19 cellular contexts compared by ENCODE assay signal in the genomic region with DNA sequence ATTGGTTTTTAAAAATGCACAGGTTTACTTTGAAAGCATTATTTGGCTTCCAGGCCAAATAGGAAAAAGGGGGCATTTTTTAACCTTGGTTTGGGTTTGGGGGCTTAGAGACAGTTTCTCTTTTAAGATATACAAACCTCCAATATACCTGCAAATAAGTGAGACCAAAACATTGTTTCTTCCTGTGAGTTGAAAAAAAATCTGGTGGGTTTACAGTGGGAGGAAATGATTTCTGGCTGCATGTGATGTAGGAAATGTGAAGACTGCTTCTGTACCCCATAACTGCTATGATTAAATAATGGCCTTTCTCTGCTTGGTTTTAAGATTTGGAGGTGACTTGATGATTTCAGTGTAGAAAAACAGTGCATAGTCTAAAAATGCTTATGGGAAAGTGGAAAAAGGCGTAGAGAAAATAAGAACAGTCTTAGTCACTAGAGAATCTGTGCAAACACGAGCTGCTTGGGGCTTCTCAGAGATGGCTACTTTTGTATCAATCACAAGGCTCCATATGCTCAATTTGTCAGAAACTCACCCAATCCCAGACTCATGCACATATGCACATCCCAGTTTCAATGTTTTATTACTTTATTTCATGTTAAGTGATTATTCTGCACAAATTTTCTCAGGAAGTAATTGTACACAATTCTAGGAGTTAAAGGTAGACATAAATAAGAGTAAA. TPM values are rescaled to one million over a fixed set of nuclear protein-coding genes. Genes with fewer than 3 reads are reported as not detected.
DNase-seq lines count a peak whose midpoint lies in the region; ATAC-seq and TF ChIP-seq lines count a peak whose summit lies in the region.
"Had no signal": no experiment of that assay in that cellular context is flagged by ENCODE, and none has a peak within 500 bp of the region (broad histone marks: within the 10 kb centered on the region; RNA-seq: fewer than 3 reads in every experiment).

No MANE protein-coding gene starts in this region.

- H3K9me3 Mint-ChIP-seq in activated T-cell treated with anti-CD3 and anti-CD28 coated beads, Interleukin-2, amount 50 U/mL, for 72 hours, result peaks cover 6 to 7% of the 10 kb centered on the region in 2 donors
- H3K9me3 Mint-ChIP-seq in activated T-cell treated with anti-CD3 and anti-CD28 coated beads, Interleukin-2, amount 50 U/mL, for 4 hours, result peaks cover 7% of the 10 kb centered on the region
- peaks cover 12% of the 10 kb centered on the region for H3K9me3 Mint-ChIP-seq in activated naive CD8-positive, alpha-beta T cell treated with anti-CD3 and anti-CD28 coated beads, Interleukin-2, amount 50 U/mL, for 24 hours
- H3K9me3 Mint-ChIP-seq in WTC11, result peaks cover 28% of the 10 kb centered on the region

- TF ChIP-seq CTCF in Loucy (conservative IDR thresholded peaks at IDR 0.05; ENCODE audit: low read length) (no peak), WTC11 (IDR thresholded peaks at IDR 0.05) (no peak)

- H4K20me1 ChIP-seq in Loucy (ENCODE audit: insufficient read depth, low read length, poor library complexity, severe bottlenecking), result no peaks in the 10 kb centered on the region

- H3K27me3 ChIP-seq in Loucy (ENCODE audit: insufficient read depth, low read length, poor library complexity, severe bottlenecking), result no peaks in the 10 kb centered on the region

- POLR2A ChIA-PET in WTC11 (lab: Charles Lee), result no interaction called here

- no peaks in the 10 kb centered on the region for H3F3A ChIP-seq in Loucy (ENCODE audit: low read depth)

- H3K9me3 ChIP-seq in Loucy (ENCODE audit: insufficient read depth, low read depth, low read length), result no peaks in the 10 kb centered on the region
- H3K9me3 ChIP-seq: MG63 had no signal

- CTCF ChIA-PET in WTC11 (lab: Charles Lee), result interaction anchor here (1.5 kb wide), 1 partner anchor 86 kb away, joined by 3 read pairs; no protein-coding TSS in a partner anchor

- H3K4me3 Mint-ChIP-seq in activated T-cell treated with anti-CD3 and anti-CD28 coated beads, Interleukin-2, amount 50 U/mL, for 72 hours, result peak overlapping the region in 1 of 2 donors; percentile 54
- H3K4me3 Mint-ChIP-seq in activated T-cell treated with anti-CD3 and anti-CD28 coated beads, Interleukin-2, amount 50 U/mL, for 4 hours, result no peak overlapping the region
- H3K4me3 Mint-ChIP-seq in activated naive CD8-positive, alpha-beta T cell treated with anti-CD3 and anti-CD28 coated beads, Interleukin-2, amount 50 U/mL, for 24 hours, result no peak overlapping the region
- no peak overlapping the region for H3K4me3 Mint-ChIP-seq in WTC11
- H3K4me3 Mint-ChIP-seq: CD14-positive monocyte, H9 had no signal

- no peak for ATAC-seq in activated T-cell treated with anti-CD3 and anti-CD28 coated beads, Interleukin-2, amount 50 U/mL, for 72 hours (replicated peaks in 1 of 2)
- no peak for ATAC-seq in activated T-cell treated with anti-CD3 and anti-CD28 coated beads, Interleukin-2, amount 50 U/mL, for 4 hours
- no peak for ATAC-seq in activated naive CD8-positive, alpha-beta T cell treated with anti-CD3 and anti-CD28 coated beads, Interleukin-2, amount 50 U/mL, for 24 hours
- ATAC-seq in WTC11, result no peak
- ATAC-seq in HG02763 (IDR thresholded peaks at IDR 0.05; ENCODE audit: unreplicated experiment), result no peak
- ATAC-seq: HepG2, Panc1 had no signal

- DNase-seq in activated T-cell treated with anti-CD3 and anti-CD28 coated beads, Interleukin-2, amount 50 U/mL, for 72 hours, result no peak
- no peak for DNase-seq in activated T-cell treated with anti-CD3 and anti-CD28 coated beads, Interleukin-2, amount 50 U/mL, for 4 hours
- DNase-seq in activated naive CD8-positive, alpha-beta T cell treated with anti-CD3 and anti-CD28 coated beads, Interleukin-2, amount 50 U/mL, for 24 hours, result no peak
- DNase-seq in superior temporal gyrus (ENCODE audit: extremely low spot score) (peak; percentile 62), WTC11 (ENCODE audit: low spot score) (no peak)
- no peak for DNase-seq in stimulated activated CD4-positive, alpha-beta T cell treated with anti-CD3 and anti-CD28 coated beads, Interleukin-2, amount 100 ng/mL, for 48 hours
- DNase-seq: DMS79 treated with DMSO at 0.1 percent for 48 hours, H9, MG63, NCI-H1105 treated with DMSO at 0.1 percent for 48 hours, NCI-H187, NCI-H446 treated with DMSO at 0.1 percent for 48 hours had no signal

- H3K4me1 Mint-ChIP-seq in activated T-cell treated with anti-CD3 and anti-CD28 coated beads, Interleukin-2, amount 50 U/mL, for 72 hours (ENCODE audit: low read depth), result peaks cover 73% of the 10 kb centered on the region
- H3K4me1 Mint-ChIP-seq in activated T-cell treated with anti-CD3 and anti-CD28 coated beads, Interleukin-2, amount 50 U/mL, for 4 hours (ENCODE audit: low read depth), result peaks cover 69% of the 10 kb centered on the region
- H3K4me1 Mint-ChIP-seq in activated naive CD8-positive, alpha-beta T cell treated with anti-CD3 and anti-CD28 coated beads, Interleukin-2, amount 50 U/mL, for 24 hours, result peaks cover 65% of the 10 kb centered on the region
- peaks cover 13% of the 10 kb centered on the region for H3K4me1 Mint-ChIP-seq in WTC11

- H3K9ac ChIP-seq in Loucy (ENCODE audit: low read depth, low read length, poor library complexity, severe bottlenecking), result no peak overlapping the region
- H3K9ac ChIP-seq: KMS-11 had no signal

- no peak overlapping the region for H2AFZ ChIP-seq in Loucy (ENCODE audit: low read length)

- H3K79me2 ChIP-seq in Loucy (ENCODE audit: insufficient read depth, low read length), result no peaks in the 10 kb centered on the region

- H3K4me2 ChIP-seq in Loucy (ENCODE audit: low read depth, low read length, poor library complexity, severe bottlenecking), result peak overlapping the region; percentile 24
- H3K4me2 ChIP-seq: KMS-11 had no signal

- H3K4me3 ChIP-seq in Loucy (ENCODE audit: low read length, poor library complexity, severe bottlenecking), result no peak overlapping the region
- H3K4me3 ChIP-seq: MG63 had no signal

- peaks cover 46% of the 10 kb centered on the region for H3K4me1 ChIP-seq in Loucy (ENCODE audit: insufficient read depth, low read length, poor library complexity, severe bottlenecking)

- H3K36me3 ChIP-seq in Loucy (ENCODE audit: insufficient read depth, low read length), result no peaks in the 10 kb centered on the region
- H3K36me3 ChIP-seq: MG63 had no signal

- peak overlapping the region; percentile 70 for H3K27ac Mint-ChIP-seq in activated T-cell treated with anti-CD3 and anti-CD28 coated beads, Interleukin-2, amount 50 U/mL, for 72 hours
- peak overlapping the region; percentile 67 for H3K27ac Mint-ChIP-seq in activated naive CD8-positive, alpha-beta T cell treated with anti-CD3 and anti-CD28 coated beads, Interleukin-2, amount 50 U/mL, for 24 hours
- H3K27ac Mint-ChIP-seq in WTC11, result no peak overlapping the region
- H3K27ac Mint-ChIP-seq: CD14-positive monocyte, H9 had no signal

- no peaks in the 10 kb centered on the region for H3K27me3 Mint-ChIP-seq in activated T-cell treated with anti-CD3 and anti-CD28 coated beads, Interleukin-2, amount 50 U/mL, for 72 hours (ENCODE audit: low read depth)
- H3K27me3 Mint-ChIP-seq in activated T-cell treated with anti-CD3 and anti-CD28 coated beads, Interleukin-2, amount 50 U/mL, for 4 hours (ENCODE audit: low read depth), result no peaks in the 10 kb centered on the region
- H3K27me3 Mint-ChIP-seq in activated naive CD8-positive, alpha-beta T cell treated with anti-CD3 and anti-CD28 coated beads, Interleukin-2, amount 50 U/mL, for 24 hours, result no peaks in the 10 kb centered on the region
- H3K27me3 Mint-ChIP-seq in WTC11 (ENCODE audit: low read depth), result peaks cover 5% of the 10 kb centered on the region

- no peaks in the 10 kb centered on the region for H3K9me2 ChIP-seq in Loucy (replicated peaks; ENCODE audit: low read depth, low read length)

- H3K36me3 Mint-ChIP-seq in activated T-cell treated with anti-CD3 and anti-CD28 coated beads, Interleukin-2, amount 50 U/mL, for 72 hours (ENCODE audit: insufficient read depth in 2 of 2), result peaks cover 10 to 16% of the 10 kb centered on the region in 2 donors
- peaks cover 31% of the 10 kb centered on the region for H3K36me3 Mint-ChIP-seq in activated T-cell treated with anti-CD3 and anti-CD28 coated beads, Interleukin-2, amount 50 U/mL, for 4 hours (ENCODE audit: insufficient read depth)
- H3K36me3 Mint-ChIP-seq in activated naive CD8-positive, alpha-beta T cell treated with anti-CD3 and anti-CD28 coated beads, Interleukin-2, amount 50 U/mL, for 24 hours (ENCODE audit: low read depth), result peaks cover 21% of the 10 kb centered on the region
- 0 out of 2 replicates have a peak, but pooled peaks cover 4% of the 10 kb centered on the region for H3K36me3 Mint-ChIP-seq in WTC11
- H3K36me3 Mint-ChIP-seq: CD14-positive monocyte had no signal

TF ChIP-seq in WTC11, 78 proteins besides CTCF, POLR2A, EP300 and RAD21 (continues in another document):
- no peak for TF ChIP-seq GABPB1 (CRISPR knock-in tag; IDR thresholded peaks at IDR 0.05)
- TF ChIP-seq NR1H2 (CRISPR knock-in tag; IDR thresholded peaks at IDR 0.05), result no peak
- no peak for TF ChIP-seq ETV6 (CRISPR knock-in tag; IDR thresholded peaks at IDR 0.05)
- no peak for TF ChIP-seq TCF7 (CRISPR knock-in tag; IDR thresholded peaks at IDR 0.05; ENCODE audit: low read depth)
- no peak for TF ChIP-seq ZMAT4 (CRISPR knock-in tag; IDR thresholded peaks at IDR 0.05)
- no peak for TF ChIP-seq CREB1 (CRISPR knock-in tag; IDR thresholded peaks at IDR 0.05)
- TF ChIP-seq NR2C2 (CRISPR knock-in tag; IDR thresholded peaks at IDR 0.05), result no peak
- TF ChIP-seq OVOL2 (CRISPR knock-in tag; IDR thresholded peaks at IDR 0.05; ENCODE audit: borderline replicate concordance), result no peak

RNA-seq across cellular contexts. Expression of gene PRKCQ, which starts 22.1 kb away (rescaled TPM):
- 10 to 100 TPM; 42.9 to 49.2 TPM for total RNA-seq in activated T-cell treated with anti-CD3 and anti-CD28 coated beads, Interleukin-2, amount 50 U/mL, for 72 hours
- total RNA-seq in activated T-cell treated with anti-CD3 and anti-CD28 coated beads, Interleukin-2, amount 50 U/mL, for 4 hours, result 10 to 100 TPM; 21.4 to 26.2 (median 22.3) TPM
- 8.4 to 8.7 TPM (median 8.7 TPM) in 3 replicates for total RNA-seq in WTC11 (2021)
- total RNA-seq: A673 had no signal
